ENCODE assay signal across 9 cellular contexts in genomic region chr1:91651671-91652071, GRCh38.
DNase-seq lines count a peak whose midpoint lies in the region; ATAC-seq and TF ChIP-seq lines count a peak whose summit lies in the region.
"Had no signal": no experiment of that assay in that cellular context is flagged by ENCODE, and none has a peak within 500 bp of the region (broad histone marks: within the 10 kb centered on the region; RNA-seq: fewer than 3 reads in every experiment).

No MANE protein-coding gene starts in this region.

- H3K4me3 Mint-ChIP-seq in CD8-positive, alpha-beta memory T cell: no peak overlapping the region
- H3K4me3 Mint-ChIP-seq: neural crest cell had no signal

- no peaks in the 10 kb centered on the region for H3K9me3 ChIP-seq in body of pancreas
- H3K9me3 ChIP-seq in CD8-positive, alpha-beta memory T cell (ENCODE audit: low read length): no peaks in the 10 kb centered on the region

- H3K27ac Mint-ChIP-seq in CD8-positive, alpha-beta memory T cell: peak overlapping the region in 2 of 8 donors; percentile 20 to 42

- POLR2A ChIA-PET in CD8-positive, alpha-beta memory T cell (lab: Charles Lee): no interaction called here

- peaks cover 0 to 2% of the 10 kb centered on the region in 2 donors for H3K27me3 Mint-ChIP-seq in CD8-positive, alpha-beta memory T cell

- DNase-seq in HFF-Myc (ENCODE audit: extremely low read depth, low read depth) (peak; percentile 24), body of pancreas (peak in 3 of 4 donors; percentile 28 to 43 (median 29)), iPS-NIHi11 (ENCODE audit: low spot score) (peak; percentile 39), smooth muscle cell of the brain vasculature (ENCODE audit: low read depth, low spot score) (peak; percentile 72), posterior cingulate gyrus (no peak), COLO668 (lab: John Stamatoyannopoulos, UW; ENCODE audit: unreplicated experiment) (no peak)
- no peak for DNase-seq in CD8-positive, alpha-beta memory T cell

- H3K27ac ChIP-seq in body of pancreas: peak overlapping the region in 1 of 4 donors; percentile 18
- no peak overlapping the region for H3K27ac ChIP-seq in CD8-positive, alpha-beta memory T cell (ENCODE audit: low read depth, low read length)

- no peak overlapping the region for H3K4me3 ChIP-seq in HFF-Myc (replicated peaks; ENCODE audit: low read depth, low read length)
- no peak overlapping the region for H3K4me3 ChIP-seq in body of pancreas
- no peak overlapping the region for H3K4me3 ChIP-seq in CD8-positive, alpha-beta memory T cell (ENCODE audit: low read length)

- H3K27me3 ChIP-seq in body of pancreas: no peaks in the 10 kb centered on the region
- no peaks in the 10 kb centered on the region for H3K27me3 ChIP-seq in CD8-positive, alpha-beta memory T cell (ENCODE audit: insufficient read depth, low read length, poor library complexity, severe bottlenecking)

- ATAC-seq in body of pancreas (no peak), HG02623 (IDR thresholded peaks at IDR 0.05; ENCODE audit: unreplicated experiment) (no peak)

- CTCF ChIA-PET in CD8-positive, alpha-beta memory T cell (lab: Charles Lee): no interaction called here

- H3K4me1 Mint-ChIP-seq in CD8-positive, alpha-beta memory T cell: peaks cover 14 to 33% (median 22%) of the 10 kb centered on the region in 3 donors
- H3K4me1 Mint-ChIP-seq: neural crest cell had no signal

- intact Hi-C loops in body of pancreas (cut with DNase I) (no loop called here), posterior cingulate gyrus (cut with DNase I) (no loop called here)

- no peaks in the 10 kb centered on the region for H3K4me1 ChIP-seq in body of pancreas
- peaks cover 9% of the 10 kb centered on the region for H3K4me1 ChIP-seq in CD8-positive, alpha-beta memory T cell (ENCODE audit: insufficient read depth, low read length)

- no peaks in the 10 kb centered on the region for H3K9me3 Mint-ChIP-seq in CD8-positive, alpha-beta memory T cell

- WGBS in body of pancreas, 2 donors: 60 to 69% methylated on average over 5 of the region's 5 CpGs

- TF ChIP-seq POLR2A in body of pancreas (IDR thresholded peaks at IDR 0.05): no peak

- no peak for TF ChIP-seq CTCF in HFF-Myc (IDR thresholded peaks at IDR 0.05; ENCODE audit: low read depth, low read length, missing control alignments)
- no peak for TF ChIP-seq CTCF in body of pancreas (IDR thresholded peaks at IDR 0.05)

- peaks cover 0 to 10% (median 0%) of the 10 kb centered on the region in 3 donors for H3K36me3 Mint-ChIP-seq in CD8-positive, alpha-beta memory T cell

- H3K36me3 ChIP-seq in body of pancreas (replicated peaks in 1 of 2; ENCODE audit: insufficient read depth in 1 of 2, low read depth in 2 of 2): no peaks in the 10 kb centered on the region
- H3K36me3 ChIP-seq in CD8-positive, alpha-beta memory T cell (ENCODE audit: insufficient read depth, low read length): no peaks in the 10 kb centered on the region

Comparison
In these comparisons a context has a peak if more than half of its experiments do, and no peak if none do; other contexts are left out.
1. DNase-seq: peak in HFF-Myc (single experiment), body of pancreas (3 of 4), iPS-NIHi11 (single experiment) and smooth muscle cell of the brain vasculature (single experiment); none in posterior cingulate gyrus (0 of 10), CD8-positive, alpha-beta memory T cell (0 of 5) and COLO668 (single experiment).